Comparison of ENCODE assay signal across 16 cellular contexts in the genomic region with DNA sequence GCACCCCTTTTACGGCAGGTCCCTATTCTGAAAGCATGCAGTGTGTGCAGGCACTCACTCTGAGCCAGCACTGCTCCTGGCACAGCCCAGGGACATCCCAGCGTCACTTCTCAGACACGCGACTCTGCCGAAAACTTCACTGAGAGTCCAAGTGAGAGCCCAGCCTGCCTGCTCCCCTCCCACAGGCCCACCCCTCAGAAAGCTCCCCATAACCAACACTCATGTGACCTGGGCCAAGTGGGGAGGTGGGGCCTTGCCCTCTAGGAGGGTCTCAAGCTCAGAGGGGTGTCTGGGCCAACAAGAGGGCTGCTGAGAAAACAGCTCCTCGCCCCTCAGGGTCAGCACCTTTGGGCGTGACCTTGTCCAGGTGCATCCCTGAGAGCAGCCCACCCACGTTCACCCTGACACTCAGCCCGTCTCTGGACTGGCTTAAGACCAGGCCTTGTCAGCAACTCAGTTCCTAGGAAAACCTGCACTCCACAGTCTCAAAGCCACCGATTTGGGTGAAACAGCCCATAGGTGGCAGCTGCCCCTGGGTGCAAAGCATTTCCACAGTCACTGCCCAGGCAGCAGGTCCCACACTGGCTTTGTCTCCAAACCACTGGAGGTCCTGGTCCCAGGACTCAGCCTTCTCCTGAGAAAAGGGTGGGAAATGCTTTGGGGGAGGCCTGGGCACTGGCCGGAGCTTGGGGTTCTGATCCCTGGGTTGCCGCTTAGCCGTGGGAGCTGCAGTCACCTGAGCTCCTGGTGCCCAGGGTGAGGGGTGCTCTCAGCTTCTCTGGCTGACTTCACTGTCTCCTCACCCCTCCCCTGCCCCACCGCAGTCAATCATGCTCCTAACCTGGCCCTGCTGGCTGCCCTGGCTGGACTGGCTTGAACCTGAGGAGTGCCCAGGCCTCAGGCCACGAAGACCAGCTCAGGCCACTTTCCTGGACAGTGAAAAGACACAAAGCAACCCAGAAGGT.
A peak's percentile ranks its signal among the peaks of the same experiment; 100 is the strongest.
DNase-seq lines count a peak whose midpoint lies in the region; ATAC-seq, FAIRE-seq and TF ChIP-seq lines count a peak whose summit lies in the region.
"Had no signal": no experiment of that assay in that cellular context is flagged by ENCODE, and none has a peak within 500 bp of the region (broad histone marks: within the 10 kb centered on the region; RNA-seq: fewer than 3 reads in every experiment).

No MANE protein-coding gene starts in this region.

- no peak for FAIRE-seq in HepG2 (lab: Jason Lieb, UNC)
- FAIRE-seq: H54 had no signal

- BruUV-seq in HepG2 (replicated peaks; lab: Mats Ljungman, UMichigan), result no TSS peak

- H3K4me3 ChIP-seq in GM23338 (no peak overlapping the region), body of pancreas (no peak overlapping the region), HepG2 (replicated peaks in 1 of 3; ENCODE audit: insufficient read depth in 1 of 3, low read depth in 2 of 3, low read length in 3 of 3) (no peak overlapping the region), spleen (no peak overlapping the region), HAP-1 (no peak overlapping the region)

- DNase-seq in GM23338 (ENCODE audit: low spot score), result no peak
- DNase-seq in body of pancreas, result peak in 3 of 4 donors; percentile 4 to 8 (median 4)
- no peak for DNase-seq in HepG2 (ENCODE audit: low spot score)
- peak; percentile 54 for DNase-seq in spleen
- DNase-seq in HAP-1 (ENCODE audit: low spot score in 2 of 2), result no peak
- no peak for DNase-seq in NCI-H526 treated with DMSO at 0.1 percent for 48 hours (lab: John Stamatoyannopoulos, UW)
- DNase-seq: activated B cell treated with CpG ODN at 0.5 μM for 24 hours; BE2C; effector memory CD8-positive, alpha-beta T cell; NCI-H1436 treated with DMSO at 0.1 percent for 48 hours; NCI-H345; NK-92 treated with Interleukin-12 subunit alpha and Interleukin-12 subunit beta, amount 100 ng/mL, for 24 hours had no signal

- ATAC-seq in GM23338 (no peak), body of pancreas (no peak), HepG2 (no peak; the same call in 2 of the 3 replicates), HG03175 (IDR thresholded peaks at IDR 0.05; ENCODE audit: unreplicated experiment) (no peak)
- ATAC-seq: effector memory CD8-positive, alpha-beta T cell; left lobe of liver had no signal

- H3K27ac ChIP-seq in GM23338 (ENCODE audit: low read depth) (no peak overlapping the region), body of pancreas (no peak overlapping the region), HepG2 (ENCODE audit: extremely low read length, insufficient read depth, low read length) (no peak overlapping the region), spleen (no peak overlapping the region)

- POLR2A ChIA-PET in HepG2 (lab: Yijun Ruan, JAX), result no interaction called here

- no peak overlapping the region for H3K4me3 Mint-ChIP-seq in GM23338
- H3K4me3 Mint-ChIP-seq: activated B cell treated with CpG ODN at 0.5 μM for 24 hours; activated naive CD8-positive, alpha-beta T cell; effector memory CD8-positive, alpha-beta T cell had no signal

- TF ChIP-seq EP300 in HepG2 (IDR thresholded peaks at IDR 0.05; ENCODE audit: low read depth in 2 of 2, low read length in 2 of 2) (no peak), HepG2 (CRISPR knock-in tag; IDR thresholded peaks at IDR 0.05; ENCODE audit: borderline replicate concordance) (no peak)

- WGBS in body of pancreas, 2 donors, result 89 to 91% methylated on average over 9 to 14 of the region's 15 CpGs
- WGBS in HepG2 (ENCODE audit: low lambda C conversion rate), result 95% methylated on average over 12 of the region's 15 CpGs
- 89 to 95% (median 92%) methylated on average over 7 to 15 of the region's 15 CpGs for WGBS in spleen, 5 donors

- no peaks in the 10 kb centered on the region for H3F3A ChIP-seq in GM23338 (replicated peaks; ENCODE audit: low read depth)

- intact Hi-C loops in body of pancreas (cut with DNase I), result no loop called here
- intact Hi-C loops in HepG2 (cut with micrococcal nuclease; ENCODE audit: unreplicated experiment), result no loop called here
- intact Hi-C loops in spleen (cut with DNase I; ENCODE audit: low total_unique reads), result no loop called here

- H3K36me3 ChIP-seq in GM23338 (ENCODE audit: insufficient read depth), result peaks cover 6% of the 10 kb centered on the region; the same call in 1 of the 2 replicates
- H3K36me3 ChIP-seq in body of pancreas (replicated peaks in 1 of 2; ENCODE audit: insufficient read depth in 1 of 2, low read depth in 2 of 2), result peaks cover 0 to 2% of the 10 kb centered on the region in 2 donors
- peaks cover 19 to 33% of the 10 kb centered on the region in 2 experiments; a peak in 4 of 5 replicates for H3K36me3 ChIP-seq in HepG2 (replicated peaks in 1 of 2; ENCODE audit: control insufficient read depth in 1 of 2, insufficient read depth in 2 of 2, low read length in 2 of 2)
- H3K36me3 ChIP-seq in spleen, result peaks cover 6 to 70% (median 41%) of the 10 kb centered on the region in 6 donors
- no peaks in the 10 kb centered on the region for H3K36me3 ChIP-seq in HAP-1 (replicated peaks)

- H3K27ac Mint-ChIP-seq in GM23338, result peak overlapping the region; percentile 83
- H3K27ac Mint-ChIP-seq: activated B cell treated with CpG ODN at 0.5 μM for 24 hours; activated naive CD8-positive, alpha-beta T cell had no signal

- H3K79me2 ChIP-seq in GM23338 (replicated peaks; ENCODE audit: insufficient read depth) (peaks cover 25% of the 10 kb centered on the region), HepG2 (ENCODE audit: insufficient read depth, low read length) (no peaks in the 10 kb centered on the region)

- TF ChIP-seq CTCF in GM23338 (conservative IDR thresholded peaks at IDR 0.05; ENCODE audit: low read depth in 2 of 2), result no peak
- TF ChIP-seq CTCF in body of pancreas (IDR thresholded peaks at IDR 0.05), result no peak
- no peak for TF ChIP-seq CTCF in HepG2 (CRISPR knock-in tag; IDR thresholded peaks at IDR 0.05)
- no peak for TF ChIP-seq CTCF in spleen (IDR thresholded peaks at IDR 0.05 in 8 of 11, conservative IDR thresholded peaks at IDR 0.05 in 3 of 11)

- peaks cover 39% of the 10 kb centered on the region for H3K36me3 Mint-ChIP-seq in GM23338 (ENCODE audit: low read depth)

- H3K4me2 ChIP-seq in GM23338 (no peak overlapping the region), HepG2 (ENCODE audit: low read depth, low read length) (no peak overlapping the region)

- no peaks in the 10 kb centered on the region; the same call in 1 of the 2 replicates for H3K4me1 ChIP-seq in GM23338 (ENCODE audit: insufficient read depth)
- H3K4me1 ChIP-seq in body of pancreas, result no peaks in the 10 kb centered on the region
- H3K4me1 ChIP-seq in HepG2 (ENCODE audit: insufficient read depth, low read length), result no peaks in the 10 kb centered on the region
- peaks cover 0 to 16% (median 2%) of the 10 kb centered on the region in 6 donors for H3K4me1 ChIP-seq in spleen
- H3K4me1 ChIP-seq in HAP-1, result peaks cover 10% of the 10 kb centered on the region
- H3K4me1 ChIP-seq: BE2C had no signal

- H3K27me3 ChIP-seq in GM23338 (ENCODE audit: insufficient read depth) (no peaks in the 10 kb centered on the region), body of pancreas (no peaks in the 10 kb centered on the region), HepG2 (ENCODE audit: control insufficient read depth in 1 of 2, insufficient read depth in 2 of 2, low read length in 2 of 2) (no peaks in the 10 kb centered on the region), spleen (replicated peaks in 1 of 7) (no peaks in the 10 kb centered on the region), HAP-1 (ENCODE audit: low read depth) (no peaks in the 10 kb centered on the region)
- H3K27me3 ChIP-seq: BE2C had no signal

- no peak for TF ChIP-seq RAD21 in HepG2 (CRISPR knock-in tag; IDR thresholded peaks at IDR 0.05)

- peaks cover 6% of the 10 kb centered on the region; the same call in 1 of the 3 replicates for H3K9me3 Mint-ChIP-seq in GM23338
- H3K9me3 Mint-ChIP-seq: activated B cell treated with CpG ODN at 0.5 μM for 24 hours; effector memory CD8-positive, alpha-beta T cell had no signal

- no peak overlapping the region for H3K9ac ChIP-seq in HepG2 (ENCODE audit: insufficient read depth, low read depth, low read length)

- no peaks in the 10 kb centered on the region; the same call in 1 of the 2 replicates for H4K20me1 ChIP-seq in GM23338 (replicated peaks; ENCODE audit: insufficient read depth)
- no peaks in the 10 kb centered on the region; the same call in 1 of the 2 replicates for H4K20me1 ChIP-seq in HepG2 (ENCODE audit: insufficient read depth, low read length)

- in situ Hi-C loops in HepG2 (cut with HindIII; ENCODE audit: extremely low pct_ligation_motif_present, low pct_unique_long_range_greater_than_20kb), result no loop called here
- in situ Hi-C loops in HAP-1 (cut with MboI; ENCODE audit: low sequenced_read_pairs), result no loop called here

- H2AFZ ChIP-seq in GM23338 (no peak overlapping the region), HepG2 (ENCODE audit: low read length) (no peak overlapping the region)

- TF ChIP-seq POLR2A in body of pancreas (IDR thresholded peaks at IDR 0.05) (no peak), HepG2 (IDR thresholded peaks at IDR 0.05; ENCODE audit: insufficient read depth in 1 of 2, low read depth in 2 of 2, low read length in 2 of 2) (no peak), spleen (IDR thresholded peaks at IDR 0.05) (no peak)

- peaks cover 9% of the 10 kb centered on the region for H3K4me1 Mint-ChIP-seq in GM23338

- H3K9me2 ChIP-seq in GM23338 (ENCODE audit: insufficient read depth), result no peaks in the 10 kb centered on the region

- H3K9me3 ChIP-seq in body of pancreas (no peaks in the 10 kb centered on the region), HepG2 (ENCODE audit: low read length) (no peaks in the 10 kb centered on the region; the same call in 1 of the 2 replicates), spleen (peaks cover 0 to 17% (median 14%) of the 10 kb centered on the region in 8 donors), HAP-1 (no peaks in the 10 kb centered on the region)

- H3K27me3 Mint-ChIP-seq in GM23338 (ENCODE audit: insufficient read depth, low read depth, poor library complexity), result peaks cover 13% of the 10 kb centered on the region
- H3K27me3 Mint-ChIP-seq: activated B cell treated with CpG ODN at 0.5 μM for 24 hours; activated naive CD8-positive, alpha-beta T cell; effector memory CD8-positive, alpha-beta T cell had no signal

- CTCF ChIA-PET in HepG2 (lab: Yijun Ruan, JAX; ENCODE audit: low intra/inter-chr PET ratio, low total read pairs), result no interaction called here

TF ChIP-seq in GM23338, 12 proteins besides CTCF, POLR2A, EP300 and RAD21 (continues in another document):
- TF ChIP-seq POLR2AphosphoS5 (IDR thresholded peaks at IDR 0.05; ENCODE audit: low read depth), result no peak
- TF ChIP-seq EZH2phosphoT487 (IDR thresholded peaks at IDR 0.05; ENCODE audit: unreplicated experiment), result no peak
- TF ChIP-seq CREB1 (CRISPR knock-in tag; IDR thresholded peaks at IDR 0.05; ENCODE audit: low read depth), result no peak
- no peak for TF ChIP-seq NANOG (IDR thresholded peaks at IDR 0.05; ENCODE audit: borderline replicate concordance)
- no peak for TF ChIP-seq EZH2 (IDR thresholded peaks at IDR 0.05; ENCODE audit: low read depth, unreplicated experiment)

TF ChIP-seq in HepG2, 621 proteins besides CTCF, POLR2A, EP300 and RAD21 (continues in another document):
- TF ChIP-seq AGO2 (optimal IDR thresholded peaks at IDR 0.05; ENCODE audit: low read depth, low read length), result peak; percentile 12

Comparison
In these comparisons a context has a peak if more than half of its experiments do, and no peak if none do; other contexts are left out.
1. DNase-seq: peak in body of pancreas (3 of 4) and spleen (single experiment); none in GM23338 (single experiment), HepG2 (single experiment), HAP-1 (0 of 2) and NCI-H526 treated with DMSO at 0.1 percent for 48 hours (single experiment).